ENCODE assay signal across 17 cellular contexts in the genomic region with DNA sequence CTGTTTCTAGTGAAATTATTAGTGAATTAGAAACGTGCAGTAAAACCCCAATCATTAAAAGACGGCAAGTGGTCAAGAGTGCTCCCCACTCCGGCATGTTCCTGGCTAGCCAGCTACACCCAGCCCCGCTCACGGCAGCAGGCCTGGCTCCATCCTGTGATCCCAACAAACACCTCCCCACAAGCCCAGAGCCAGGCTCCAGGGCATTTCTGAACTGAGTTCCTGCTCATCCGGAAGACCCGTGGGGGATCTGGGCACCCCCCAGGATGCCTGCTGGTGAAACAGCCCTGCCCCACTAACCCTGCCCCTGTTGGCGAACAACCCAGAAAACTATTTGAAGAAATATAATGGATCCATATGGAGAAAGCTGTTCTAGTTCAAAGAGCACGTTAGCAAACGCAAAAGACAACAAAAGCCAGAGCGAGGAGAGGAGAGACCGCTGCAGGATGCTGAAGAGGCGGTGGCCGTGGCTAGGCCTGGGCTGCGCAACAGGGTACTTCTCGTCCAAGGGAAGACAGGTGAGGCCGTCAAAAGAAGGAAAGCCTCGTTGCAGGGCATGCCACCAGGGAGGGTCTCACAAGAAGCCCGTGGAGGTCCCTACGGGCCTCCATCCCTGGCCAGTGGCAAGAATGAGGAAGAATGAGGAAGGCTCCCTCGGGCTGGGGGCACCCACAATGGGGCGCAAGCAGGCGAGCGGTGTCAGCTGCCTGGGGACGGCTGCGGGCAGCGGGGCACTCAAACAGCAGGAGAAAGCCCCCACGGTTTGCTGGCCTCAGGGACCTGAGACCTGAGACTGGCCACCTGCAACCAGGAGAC. TPM values are rescaled to one million over a fixed set of nuclear protein-coding genes. Genes with fewer than 3 reads are reported as not detected.
DNase-seq lines count a peak whose midpoint lies in the region; ATAC-seq and TF ChIP-seq lines count a peak whose summit lies in the region.
"Had no signal": no experiment of that assay in that cellular context is flagged by ENCODE, and none has a peak within 500 bp of the region (broad histone marks: within the 10 kb centered on the region; RNA-seq: fewer than 3 reads in every experiment).

No MANE protein-coding gene starts in this region.

- H3K4me3 ChIP-seq in BLaER1 (peak overlapping the region; percentile 4; the same call in 1 of the 2 replicates), HCT116 (replicated peaks in 1 of 2; ENCODE audit: low read depth in 1 of 2, low read length in 2 of 2) (no peak overlapping the region), dorsolateral prefrontal cortex (no peak overlapping the region), prostate gland (no peak overlapping the region)

- H3K9me3 ChIP-seq in BLaER1 (no peaks in the 10 kb centered on the region), HCT116 (ENCODE audit: control insufficient read depth in 1 of 2, insufficient read depth in 1 of 2, low read depth in 1 of 2, low read length in 2 of 2) (no peaks in the 10 kb centered on the region), prostate gland (no peaks in the 10 kb centered on the region)
- H3K9me3 ChIP-seq: Caco-2 had no signal

- CTCF ChIA-PET in HCT116 (lab: Charles Lee), result no interaction called here

- no peaks in the 10 kb centered on the region for H3K9me2 ChIP-seq in HCT116 (ENCODE audit: insufficient read depth)

- no peak for TF ChIP-seq CTCF in HCT116 (IDR thresholded peaks at IDR 0.05 in 2 of 3, conservative IDR thresholded peaks at IDR 0.05 in 1 of 3; ENCODE audit: borderline replicate concordance in 1 of 3, insufficient read depth in 1 of 3, low read depth in 2 of 3, low read length in 2 of 3)
- no peak for TF ChIP-seq CTCF in dorsolateral prefrontal cortex (IDR thresholded peaks at IDR 0.05 in 54 of 56, conservative IDR thresholded peaks at IDR 0.05 in 2 of 56; ENCODE audit: low read depth in 1 of 56, partially characterized antibody in 56 of 56)
- TF ChIP-seq CTCF in prostate gland (IDR thresholded peaks at IDR 0.05), result no peak

- POLR2A ChIA-PET in HCT116 (lab: Charles Lee), result no interaction called here

- RAD21 ChIA-PET in HCT116 (lab: Charles Lee; ENCODE audit: low non-redundant PET in 1 of 2, low total read pairs in 2 of 2, uncharacterized antibody in 2 of 2, unreplicated experiment in 2 of 2), result no interaction called here

- H3K36me3 ChIP-seq in BLaER1 (peaks cover 100% of the 10 kb centered on the region), HCT116 (ENCODE audit: control insufficient read depth in 1 of 2, insufficient read depth in 2 of 2, low read length in 2 of 2) (peaks cover 55 to 96% of the 10 kb centered on the region in 2 experiments), prostate gland (peaks cover 59 to 69% of the 10 kb centered on the region in 2 donors)

- H3K27me3 ChIP-seq in BLaER1, result no peaks in the 10 kb centered on the region
- H3K27me3 ChIP-seq in HCT116 (ENCODE audit: insufficient read depth, low read length), result no peaks in the 10 kb centered on the region
- no peaks in the 10 kb centered on the region for H3K27me3 ChIP-seq in dorsolateral prefrontal cortex
- no peaks in the 10 kb centered on the region for H3K27me3 ChIP-seq in prostate gland (replicated peaks; ENCODE audit: insufficient read depth)

- H3K4me2 ChIP-seq in BLaER1 (peak overlapping the region; percentile 81), HCT116 (ENCODE audit: low read length) (peak overlapping the region; percentile 70)

- BruUV-seq in HCT116 (replicated peaks; lab: Mats Ljungman, UMichigan), result no TSS peak

- TF ChIP-seq POLR2A in HCT116 (IDR thresholded peaks at IDR 0.05; ENCODE audit: borderline replicate concordance, extremely low read depth, insufficient read depth, insufficient read length) (no peak), prostate gland (IDR thresholded peaks at IDR 0.05) (no peak)

- H3K79me2 ChIP-seq in HCT116 (ENCODE audit: insufficient read depth, low read length), result peaks cover 93% of the 10 kb centered on the region

- no peak for DNase-seq in HCT116 (ENCODE audit: low read depth, low spot score)
- DNase-seq in dorsolateral prefrontal cortex, result no peak
- DNase-seq in prostate gland (ENCODE audit: low spot score), result no peak
- no peak for DNase-seq in SK-N-DZ (ENCODE audit: low spot score)
- no peak for DNase-seq in amygdala (lab: John Stamatoyannopoulos, UW)
- DNase-seq: activated effector memory CD4-positive, alpha-beta T cell treated with anti-CD3 and anti-CD28 coated beads, Interleukin-2, amount 50 U/mL, for 16 hours; Caco-2; foreskin melanocyte; H7; KBM-7; NCI-H187; NCI-H774; stimulated activated CD4-positive, alpha-beta T cell treated with anti-CD3 and anti-CD28 coated beads, Interleukin-15, amount 100 ng/mL, for 24 hours had no signal

- H3K9ac ChIP-seq in BLaER1 (peak overlapping the region; percentile 58), HCT116 (ENCODE audit: low read length) (peak overlapping the region; percentile 55)

- WGBS in prostate gland, result 80% methylated on average over 28 of the region's 28 CpGs

- no peak for TF ChIP-seq RAD21 in HCT116 (IDR thresholded peaks at IDR 0.05; ENCODE audit: low read depth)

- no peak for ATAC-seq in HCT116
- no peak for ATAC-seq in GM19023 (IDR thresholded peaks at IDR 0.05; ENCODE audit: unreplicated experiment)
- no peak for ATAC-seq in HG03442 (IDR thresholded peaks at IDR 0.05; ENCODE audit: unreplicated experiment)
- ATAC-seq: activated CD4-positive, CD25-positive, alpha-beta regulatory T cell treated with anti-CD3 and anti-CD28 coated beads, Interleukin-2, amount 50 U/mL, for 24 hours had no signal

- H3K27ac ChIP-seq in BLaER1 (peak overlapping the region; percentile 74), HCT116 (ENCODE audit: low read depth, low read length) (peak overlapping the region; percentile 75), dorsolateral prefrontal cortex (peak overlapping the region in 34 of 59 donors; percentile 8 to 90 (median 64)), prostate gland (peak overlapping the region; percentile 70 to 78)

- H4K20me1 ChIP-seq in BLaER1, result peaks cover 100% of the 10 kb centered on the region
- H4K20me1 ChIP-seq in HCT116 (ENCODE audit: insufficient read depth), result peaks cover 15% of the 10 kb centered on the region; the same call in 1 of the 2 replicates

- intact Hi-C loops in HCT116 (cut with micrococcal nuclease), result no loop called here
- intact Hi-C loops in dorsolateral prefrontal cortex (cut with DNase I), result loop anchor here in 1 of 2 donors (10.0 kb wide), 1 partner anchor 167 kb away; a partner anchor contains a TSS
- intact Hi-C loops in prostate gland (cut with DNase I), result no loop called here

- H3K4me1 ChIP-seq in BLaER1, result peaks cover 73% of the 10 kb centered on the region
- peaks cover 14 to 34% of the 10 kb centered on the region in 2 experiments for H3K4me1 ChIP-seq in HCT116 (ENCODE audit: control insufficient read depth in 1 of 2, insufficient read depth in 2 of 2, low read length in 2 of 2)
- H3K4me1 ChIP-seq in prostate gland (replicated peaks), result peaks cover 23% of the 10 kb centered on the region
- H3K4me1 ChIP-seq: Caco-2 had no signal

- no peak overlapping the region for H2AFZ ChIP-seq in HCT116 (ENCODE audit: low read depth, low read length, poor library complexity, severe bottlenecking)

TF ChIP-seq in HCT116, 20 proteins besides CTCF, POLR2A, EP300 and RAD21:
- TF ChIP-seq POLR2AphosphoS5 (IDR thresholded peaks at IDR 0.05; ENCODE audit: low read depth, low read length) (0 out of 2 replicates have a peak, but pooled peaks have one; percentile 26), FOSL1 (IDR thresholded peaks at IDR 0.05; ENCODE audit: low read depth) (no peak)

RNA-seq across cellular contexts. Expression of a gene that starts 19.2 kb away (rescaled TPM):
- total RNA-seq in HCT116 (2021; ENCODE audit: unreplicated experiment), result 445 TPM
- 422 and 492 TPM in 2 replicates for polyA plus RNA-seq in HCT116 (2012)
- total RNA-seq in dorsolateral prefrontal cortex, result 10 to 100 TPM in 76 of 120 experiments, 1 to 10 TPM in 44; 4.8 to 45.0 (median 12.2) TPM
- 10 to 100 TPM in 1 of 2 donors, 1 to 10 TPM in 1; 5.0 to 69.2 TPM for total RNA-seq in prostate gland
- 70.5 and 78.7 TPM in 2 replicates for polyA plus RNA-seq in SK-N-DZ (2014; cell fraction: cytosol; rRNA removed)
- polyA plus RNA-seq in SK-N-DZ (2014; cell fraction: nucleus; rRNA removed), result 43.3 and 51.0 TPM in 2 replicates

RNA-seq across cellular contexts. Expression of a gene that starts 25.4 kb away (rescaled TPM):
- 176 TPM for total RNA-seq in HCT116 (2021; ENCODE audit: unreplicated experiment)
- 184 and 197 TPM in 2 replicates for polyA plus RNA-seq in HCT116 (2012)
- 100 to 1,000 TPM in 117 of 120 experiments, 10 to 100 TPM in 3; 96.2 to 160 (median 125) TPM for total RNA-seq in dorsolateral prefrontal cortex
- total RNA-seq in prostate gland, result 100 to 1,000 TPM in 1 of 2 donors, 10 to 100 TPM in 1; 80.3 to 155 TPM
- polyA plus RNA-seq in SK-N-DZ (2014; cell fraction: cytosol; rRNA removed), result 25.1 and 31.2 TPM in 2 replicates
- polyA plus RNA-seq in SK-N-DZ (2014; cell fraction: nucleus; rRNA removed), result 49.5 and 120 TPM in 2 replicates

RNA-seq across cellular contexts. Expression of a gene that starts 35.4 kb away (rescaled TPM):
- total RNA-seq in HCT116 (2021; ENCODE audit: unreplicated experiment), result 143 TPM
- polyA plus RNA-seq in HCT116 (2012), result 99.2 and 103 TPM in 2 replicates
- 100 to 1,000 TPM in 17 of 120 experiments, 10 to 100 TPM in 103; 38.5 to 134 (median 72.6) TPM for total RNA-seq in dorsolateral prefrontal cortex
- 10 to 100 TPM; 57.6 to 62.8 TPM for total RNA-seq in prostate gland
- polyA plus RNA-seq in SK-N-DZ (2014; cell fraction: cytosol; rRNA removed), result 13.0 and 24.1 TPM in 2 replicates
- 39.5 and 75.5 TPM in 2 replicates for polyA plus RNA-seq in SK-N-DZ (2014; cell fraction: nucleus; rRNA removed)
